Comparison of ENCODE assay signal across 13 cellular contexts in the genomic region with DNA sequence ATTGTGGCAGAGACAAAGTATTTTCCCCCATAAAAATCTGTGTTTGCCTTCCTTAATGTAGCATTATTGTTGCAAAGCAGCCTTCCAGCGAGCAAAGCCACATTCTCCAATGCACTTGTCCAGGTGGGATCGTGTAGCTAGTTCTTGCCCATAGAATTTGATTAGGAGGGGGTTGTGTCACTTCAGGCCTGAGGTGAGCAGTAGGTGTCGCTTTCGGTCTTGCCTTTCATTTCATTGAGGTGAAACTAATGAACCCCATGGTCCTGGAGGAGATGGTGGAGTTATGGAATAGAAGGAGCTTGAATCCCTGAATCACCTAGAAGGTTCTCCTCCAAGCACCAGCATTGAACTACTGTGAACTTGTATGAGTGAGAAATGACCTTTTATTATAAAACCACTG.
DNase-seq lines count a peak whose midpoint lies in the region; TF ChIP-seq lines count a peak whose summit lies in the region.
"Had no signal": no experiment of that assay in that cellular context is flagged by ENCODE, and none has a peak within 500 bp of the region (broad histone marks: within the 10 kb centered on the region; RNA-seq: fewer than 3 reads in every experiment).

No MANE protein-coding gene starts in this region.

- no peaks in the 10 kb centered on the region for H3K27me3 ChIP-seq in endodermal cell (ENCODE audit: control insufficient read depth, insufficient read depth, low read length, poor library complexity, severe bottlenecking)

- WGBS in endodermal cell (ENCODE audit: insufficient coverage in 1 of 2, insufficient read length in 1 of 2), 2 experiments: 77% methylated on average over 4 of the region's 4 CpGs; no CpG with 5 or more reads in 1 of the 2 experiments

- no peaks in the 10 kb centered on the region for H3K9me3 Mint-ChIP-seq in endodermal cell

- no peak overlapping the region for H3K4me3 Mint-ChIP-seq in endodermal cell
- H3K4me3 Mint-ChIP-seq: activated T-cell treated with anti-CD3 and anti-CD28 coated beads, Interleukin-2, amount 50 U/mL, for 24 hours had no signal

- H3K36me3 ChIP-seq in endodermal cell (ENCODE audit: control insufficient read depth, insufficient read depth, low read length): no peaks in the 10 kb centered on the region
- H3K36me3 ChIP-seq: thoracic aorta had no signal

- no peak overlapping the region for H3K27ac ChIP-seq in endodermal cell (ENCODE audit: low read depth, low read length)
- H3K27ac ChIP-seq: thoracic aorta had no signal

- H3K9ac ChIP-seq in endodermal cell (ENCODE audit: extremely low read depth, low read length, poor library complexity, severe bottlenecking): no peak overlapping the region

- H3K4me1 ChIP-seq in endodermal cell (ENCODE audit: control insufficient read depth, insufficient read depth, low read length): no peaks in the 10 kb centered on the region

- DNase-seq in NCI-H82 (lab: John Stamatoyannopoulos, UW) (peak; percentile 58), NCI-H82 treated with DMSO at 0.1 percent for 48 hours (lab: John Stamatoyannopoulos, UW; ENCODE audit: unreplicated experiment) (no peak), NCI-H69 (lab: John Stamatoyannopoulos, UW) (peak; percentile 26), endodermal cell (peak; percentile 73), renal cortical epithelial cell (ENCODE audit: low read depth) (peak; percentile 6), GDM1 (lab: John Stamatoyannopoulos, UW) (no peak), ureter (ENCODE audit: low spot score) (no peak), occipital lobe (lab: John Stamatoyannopoulos, UW) (no peak)
- DNase-seq: ACHN; activated T-cell treated with anti-CD3 and anti-CD28 coated beads, Interleukin-2, amount 50 U/mL, for 24 hours; EL; NCI-H226 had no signal

- H3K4me3 ChIP-seq in endodermal cell (ENCODE audit: low read length): no peak overlapping the region
- H3K4me3 ChIP-seq: thoracic aorta had no signal

- H3K9me3 ChIP-seq in endodermal cell (ENCODE audit: control insufficient read depth, low read length): no peaks in the 10 kb centered on the region
- H3K9me3 ChIP-seq: thoracic aorta had no signal

- no peaks in the 10 kb centered on the region for H3K27me3 Mint-ChIP-seq in endodermal cell (ENCODE audit: insufficient read depth)
- H3K27me3 Mint-ChIP-seq: activated T-cell treated with anti-CD3 and anti-CD28 coated beads, Interleukin-2, amount 50 U/mL, for 24 hours had no signal

- no peak overlapping the region for H3K27ac Mint-ChIP-seq in endodermal cell
- H3K27ac Mint-ChIP-seq: activated T-cell treated with anti-CD3 and anti-CD28 coated beads, Interleukin-2, amount 50 U/mL, for 24 hours had no signal

- H3K36me3 Mint-ChIP-seq in endodermal cell (ENCODE audit: low read depth): no peaks in the 10 kb centered on the region

- H3K4me1 Mint-ChIP-seq in endodermal cell: peaks cover 4% of the 10 kb centered on the region

- TF ChIP-seq CTCF in endodermal cell (conservative IDR thresholded peaks at IDR 0.05): peak; percentile 66

Comparison
In these comparisons a context has a peak if more than half of its experiments do, and no peak if none do; other contexts are left out.
1. DNase-seq: peak in NCI-H82 (single experiment), NCI-H69 (single experiment), endodermal cell (single experiment) and renal cortical epithelial cell (single experiment); none in NCI-H82 treated with DMSO at 0.1 percent for 48 hours (single experiment), GDM1 (single experiment), ureter (single experiment) and occipital lobe (single experiment).